Comparison of ENCODE assay signal across 11 cellular contexts in genomic region chr6:16345449-16346330, GRCh38.
DNase-seq lines count a peak whose midpoint lies in the region; ATAC-seq and TF ChIP-seq lines count a peak whose summit lies in the region.
"Had no signal": no experiment of that assay in that cellular context is flagged by ENCODE, and none has a peak within 500 bp of the region (broad histone marks: within the 10 kb centered on the region; RNA-seq: fewer than 3 reads in every experiment).

No MANE protein-coding gene starts in this region.

- no peak for TF ChIP-seq CTCF in foreskin keratinocyte (conservative IDR thresholded peaks at IDR 0.05)

- H3K4me1 ChIP-seq in SJSA1 (replicated peaks) (peaks cover 42% of the 10 kb centered on the region), foreskin keratinocyte (peaks cover 12% of the 10 kb centered on the region)

- ATAC-seq in foreskin keratinocyte, result peak; percentile 94
- no peak for ATAC-seq in HG03342 (IDR thresholded peaks at IDR 0.05; ENCODE audit: unreplicated experiment)

- H3K27me3 ChIP-seq in SJSA1 (replicated peaks), result no peaks in the 10 kb centered on the region
- H3K27me3 ChIP-seq in foreskin keratinocyte, result no peaks in the 10 kb centered on the region
- H3K27me3 ChIP-seq: tibial nerve had no signal

- no peaks in the 10 kb centered on the region for H3K9me3 ChIP-seq in SJSA1 (replicated peaks)
- H3K9me3 ChIP-seq: tibial nerve had no signal

- H3K27ac ChIP-seq in SJSA1 (peak overlapping the region; percentile 87), foreskin keratinocyte (peak overlapping the region; percentile 57)
- H3K27ac ChIP-seq: 22Rv1, tibial nerve had no signal

- H3K36me3 ChIP-seq in SJSA1, result no peaks in the 10 kb centered on the region
- H3K36me3 ChIP-seq: tibial nerve had no signal

- no peak overlapping the region for H3K4me3 ChIP-seq in SJSA1
- H3K4me3 ChIP-seq: tibial nerve had no signal

- peak; percentile 52 for DNase-seq in DMS 273 (lab: John Stamatoyannopoulos, UW; ENCODE audit: unreplicated experiment)
- DNase-seq in DMS 273 treated with DMSO at 0.1 percent for 48 hours (lab: John Stamatoyannopoulos, UW), result no peak
- DNase-seq in SJSA1 (ENCODE audit: low read depth in 1 of 2, low spot score in 2 of 2), result peak; percentile 88 to 91
- peak in 1 of 2 donors; percentile 74 for DNase-seq in foreskin keratinocyte
- DNase-seq in stromal cell of bone marrow (ENCODE audit: low read depth), result peak; percentile 85
- DNase-seq in activated effector memory CD4-positive, alpha-beta T cell treated with anti-CD3 and anti-CD28 coated beads, Interleukin-2, amount 50 U/mL, for 16 hours, result no peak
- DNase-seq in SKM-1 (lab: John Stamatoyannopoulos, UW; ENCODE audit: unreplicated experiment), result no peak
- DNase-seq: natural killer cell had no signal

Comparison
In these comparisons a context has a peak if more than half of its experiments do, and no peak if none do; other contexts are left out.
1. DNase-seq: peak in DMS 273 (single experiment), SJSA1 (2 of 2) and stromal cell of bone marrow (single experiment); none in DMS 273 treated with DMSO at 0.1 percent for 48 hours (single experiment), activated effector memory CD4-positive, alpha-beta T cell treated with anti-CD3 and anti-CD28 coated beads, Interleukin-2, amount 50 U/mL, for 16 hours (single experiment) and SKM-1 (single experiment).